ENCODE assay signal across 2 cellular contexts in the genomic region with DNA sequence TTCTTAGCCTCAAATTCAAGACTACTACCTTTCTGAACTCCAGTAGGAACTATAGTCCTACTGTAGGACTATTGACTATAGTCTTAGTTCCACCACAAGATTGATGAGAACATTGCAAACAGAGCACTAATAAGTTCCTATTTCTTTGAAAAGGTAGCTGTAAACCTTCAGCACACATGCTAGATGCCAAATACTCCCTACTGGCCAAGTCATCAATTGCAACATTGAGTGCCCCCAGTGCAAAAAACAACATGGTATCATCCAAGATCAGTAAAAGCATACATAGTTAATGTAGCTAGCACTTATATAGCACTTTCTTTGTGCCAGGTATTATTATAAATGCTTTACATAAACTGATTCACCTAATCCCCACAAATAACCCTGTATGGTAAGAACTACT.
TF ChIP-seq lines count a peak whose summit lies in the region.

No MANE protein-coding gene starts in this region.

TF ChIP-seq in GM23338, 12 proteins besides CTCF, POLR2A, EP300 and RAD21 (continued from another document):
- no peak for TF ChIP-seq REST (IDR thresholded peaks at IDR 0.05; ENCODE audit: unreplicated experiment)
- no peak for TF ChIP-seq ZNF462 (CRISPR knock-in tag; IDR thresholded peaks at IDR 0.05)
- no peak for TF ChIP-seq CREB1 (CRISPR knock-in tag; IDR thresholded peaks at IDR 0.05; ENCODE audit: low read depth)
- TF ChIP-seq ETS1 (IDR thresholded peaks at IDR 0.05): no peak
- TF ChIP-seq NANOG (IDR thresholded peaks at IDR 0.05; ENCODE audit: borderline replicate concordance): no peak

TF ChIP-seq in SK-N-SH treated with all-trans-retinoic acid at 6 μM for 48 hours, 23 proteins besides CTCF, POLR2A, EP300 and RAD21:
- TF ChIP-seq, protein P1, sequence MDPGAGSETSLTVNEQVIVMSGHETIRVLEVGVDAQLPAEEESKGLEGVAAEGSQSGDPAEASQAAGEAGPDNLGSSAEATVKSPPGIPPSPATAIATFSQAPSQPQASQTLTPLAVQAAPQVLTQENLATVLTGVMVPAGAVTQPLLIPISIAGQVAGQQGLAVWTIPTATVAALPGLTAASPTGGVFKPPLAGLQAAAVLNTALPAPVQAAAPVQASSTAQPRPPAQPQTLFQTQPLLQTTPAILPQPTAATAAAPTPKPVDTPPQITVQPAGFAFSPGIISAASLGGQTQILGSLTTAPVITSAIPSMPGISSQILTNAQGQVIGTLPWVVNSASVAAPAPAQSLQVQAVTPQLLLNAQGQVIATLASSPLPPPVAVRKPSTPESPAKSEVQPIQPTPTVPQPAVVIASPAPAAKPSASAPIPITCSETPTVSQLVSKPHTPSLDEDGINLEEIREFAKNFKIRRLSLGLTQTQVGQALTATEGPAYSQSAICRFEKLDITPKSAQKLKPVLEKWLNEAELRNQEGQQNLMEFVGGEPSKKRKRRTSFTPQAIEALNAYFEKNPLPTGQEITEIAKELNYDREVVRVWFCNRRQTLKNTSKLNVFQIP (CRISPR knock-in tag; IDR thresholded peaks at IDR 0.05; ENCODE audit: borderline replicate concordance, low read depth): no peak
- no peak for TF ChIP-seq ESRRG (CRISPR knock-in tag; IDR thresholded peaks at IDR 0.05)
- no peak for TF ChIP-seq SNAI2 (CRISPR knock-in tag; IDR thresholded peaks at IDR 0.05)
- TF ChIP-seq ZNF70 (CRISPR knock-in tag; IDR thresholded peaks at IDR 0.05): no peak
- TF ChIP-seq TCF4 (CRISPR knock-in tag; IDR thresholded peaks at IDR 0.05; ENCODE audit: borderline replicate concordance): no peak
- TF ChIP-seq ARNTL (CRISPR knock-in tag; IDR thresholded peaks at IDR 0.05; ENCODE audit: borderline replicate concordance, low read depth): no peak
- TF ChIP-seq ZFP30 (CRISPR knock-in tag; IDR thresholded peaks at IDR 0.05): no peak
- no peak for TF ChIP-seq CSRNP3 (CRISPR knock-in tag; IDR thresholded peaks at IDR 0.05)
- no peak for TF ChIP-seq TSHZ2 (CRISPR knock-in tag; IDR thresholded peaks at IDR 0.05)
- no peak for TF ChIP-seq ZNF8 (CRISPR knock-in tag; IDR thresholded peaks at IDR 0.05)
- TF ChIP-seq ZC3H10 (CRISPR knock-in tag; IDR thresholded peaks at IDR 0.05): no peak
- no peak for TF ChIP-seq CSDC2 (CRISPR knock-in tag; IDR thresholded peaks at IDR 0.05)
- no peak for TF ChIP-seq CREB5 (CRISPR knock-in tag; IDR thresholded peaks at IDR 0.05; ENCODE audit: low read depth)
- TF ChIP-seq GLIS3 (CRISPR knock-in tag; IDR thresholded peaks at IDR 0.05): no peak
- no peak for TF ChIP-seq RARB (CRISPR knock-in tag; IDR thresholded peaks at IDR 0.05)
- TF ChIP-seq TOX (CRISPR knock-in tag; IDR thresholded peaks at IDR 0.05; ENCODE audit: borderline replicate concordance): no peak
